Comparison of ENCODE assay signal across 28 cellular contexts in the genomic region with DNA sequence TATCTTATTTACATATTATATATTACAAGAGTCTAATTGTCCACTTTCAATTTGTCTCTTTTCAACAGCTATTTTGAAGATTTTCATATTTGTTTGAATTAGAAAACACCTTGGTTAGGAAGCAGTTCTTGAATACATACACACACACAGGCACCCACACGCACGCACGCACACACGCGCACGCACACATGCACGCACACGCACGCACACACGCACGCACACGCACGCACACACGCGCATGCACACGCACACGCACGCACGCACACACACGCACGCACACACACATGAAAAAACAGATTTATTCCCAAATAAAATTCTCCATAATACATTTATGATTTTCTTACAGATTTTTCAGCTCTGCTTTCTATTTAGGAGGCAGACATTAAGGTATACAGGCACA.
"Had no signal": no experiment of that assay in that cellular context is flagged by ENCODE, and none has a peak within 500 bp of the region (broad histone marks: within the 10 kb centered on the region; RNA-seq: fewer than 3 reads in every experiment).

No MANE protein-coding gene starts in this region.

- H3K9me3 ChIP-seq: pancreas, psoas muscle, right lobe of liver, sigmoid colon, suprapubic skin, testis, tibial artery, transverse colon, upper lobe of left lung, vagina had no signal

- H3K4me3 ChIP-seq: pancreas, psoas muscle, right lobe of liver, sigmoid colon, suprapubic skin, testis, tibial artery, transverse colon, upper lobe of left lung, vagina had no signal

- H3K36me3 ChIP-seq: pancreas, right lobe of liver, sigmoid colon, suprapubic skin, tibial artery, transverse colon, upper lobe of left lung, vagina had no signal

- H3K27ac Mint-ChIP-seq: naive thymus-derived CD4-positive, alpha-beta T cell; natural killer cell; nephron; progenitor cell of endocrine pancreas; stimulated activated memory B cell treated with anti-CD40 and anti-IgM and Interleukin-4, amounts not matched to agents 10 μg/mL and 1 μg/mL and 100 μg/mL, for 72 hours; stimulated activated naive CD8-positive, alpha-beta T cell treated with anti-CD3 and anti-CD28 coated beads, Interleukin-15, amount 100 ng/mL, for 72 hours had no signal

- H3K4me1 ChIP-seq: pancreas, psoas muscle, right lobe of liver, sigmoid colon, suprapubic skin, testis, tibial artery, transverse colon, upper lobe of left lung, vagina had no signal

- H3K27ac ChIP-seq: pancreas, psoas muscle, right lobe of liver, sigmoid colon, suprapubic skin, testis, tibial artery, transverse colon, upper lobe of left lung, vagina had no signal

- H3K9me3 Mint-ChIP-seq: naive thymus-derived CD4-positive, alpha-beta T cell; natural killer cell; nephron; neural crest cell; stimulated activated memory B cell treated with anti-CD40 and anti-IgM and Interleukin-4, amounts not matched to agents 10 μg/mL and 1 μg/mL and 100 μg/mL, for 72 hours; stimulated activated naive CD8-positive, alpha-beta T cell treated with anti-CD3 and anti-CD28 coated beads, Interleukin-15, amount 100 ng/mL, for 72 hours had no signal

- H3K4me3 Mint-ChIP-seq: naive thymus-derived CD4-positive, alpha-beta T cell; natural killer cell; nephron; neural crest cell; stimulated activated memory B cell treated with anti-CD40 and anti-IgM and Interleukin-4, amounts not matched to agents 10 μg/mL and 1 μg/mL and 100 μg/mL, for 72 hours; stimulated activated naive CD8-positive, alpha-beta T cell treated with anti-CD3 and anti-CD28 coated beads, Interleukin-15, amount 100 ng/mL, for 72 hours had no signal

- H3K27me3 Mint-ChIP-seq: progenitor cell of endocrine pancreas; stimulated activated memory B cell treated with anti-CD40 and anti-IgM and Interleukin-4, amounts not matched to agents 10 μg/mL and 1 μg/mL and 100 μg/mL, for 72 hours had no signal

- H3K36me3 Mint-ChIP-seq: naive thymus-derived CD4-positive, alpha-beta T cell; natural killer cell; stimulated activated memory B cell treated with anti-CD40 and anti-IgM and Interleukin-4, amounts not matched to agents 10 μg/mL and 1 μg/mL and 100 μg/mL, for 72 hours had no signal

- H3K27me3 ChIP-seq: pancreas, right lobe of liver, sigmoid colon, suprapubic skin, testis, tibial artery, transverse colon, upper lobe of left lung, vagina had no signal

- ATAC-seq: naive thymus-derived CD4-positive, alpha-beta T cell; natural killer cell; pancreas; psoas muscle; right cardiac atrium; right lobe of liver; stimulated activated memory B cell treated with anti-CD40 and anti-IgM and Interleukin-4, amounts not matched to agents 10 μg/mL and 1 μg/mL and 100 μg/mL, for 72 hours; stimulated activated naive CD8-positive, alpha-beta T cell treated with anti-CD3 and anti-CD28 coated beads, Interleukin-15, amount 100 ng/mL, for 72 hours; stimulated activated naive CD8-positive, alpha-beta T cell treated with anti-CD3 and anti-CD28 coated beads, Interleukin-15, Interleukin-2, amounts not matched to agents 100 U/mL and 50 U/mL, for 24 hours had no signal

- DNase-seq: naive thymus-derived CD4-positive, alpha-beta T cell; natural killer cell; occipital lobe; pancreas; psoas muscle; right cardiac atrium; right lobe of liver; sigmoid colon; small intestine; stimulated activated CD4-positive, alpha-beta T cell treated with anti-CD3 and anti-CD28 coated beads, Interleukin-15, amount 100 ng/mL, for 24 hours; stimulated activated CD4-positive, alpha-beta T cell treated with anti-CD3 and anti-CD28 coated beads, Interleukin-2, amount 100 ng/mL, for 24 hours; stimulated activated CD4-positive, alpha-beta T cell treated with anti-CD3 and anti-CD28 coated beads, Interleukin-2, amount 100 ng/mL, for 48 hours; stimulated activated CD4-positive, alpha-beta T cell treated with anti-CD3 and anti-CD28 coated beads, Interleukin-4, amount 100 ng/mL, for 24 hours; stimulated activated CD8-positive, alpha-beta memory T cell treated with anti-CD3 and anti-CD28 coated beads, Interleukin-4, amount 100 ng/mL, for 48 hours; stimulated activated naive CD4-positive, alpha-beta T cell; stimulated activated naive CD8-positive, alpha-beta T cell treated with anti-CD3 and anti-CD28 coated beads, Interleukin-15, amount 100 ng/mL, for 72 hours; stimulated activated naive CD8-positive, alpha-beta T cell treated with anti-CD3 and anti-CD28 coated beads, Interleukin-15, Interleukin-2, amounts not matched to agents 100 U/mL and 50 U/mL, for 24 hours; substantia nigra; testis; tibial artery; transverse colon had no signal

- H3K4me1 Mint-ChIP-seq: naive thymus-derived CD4-positive, alpha-beta T cell; natural killer cell; nephron; neural crest cell; stimulated activated memory B cell treated with anti-CD40 and anti-IgM and Interleukin-4, amounts not matched to agents 10 μg/mL and 1 μg/mL and 100 μg/mL, for 72 hours; stimulated activated naive CD8-positive, alpha-beta T cell treated with anti-CD3 and anti-CD28 coated beads, Interleukin-15, amount 100 ng/mL, for 72 hours had no signal
